In genomic region chr2:43059183-43059897, GRCh38 we compare ENCODE assay signal across 8 cellular contexts.
DNase-seq lines count a peak whose midpoint lies in the region; FAIRE-seq and TF ChIP-seq lines count a peak whose summit lies in the region.

No MANE protein-coding gene starts in this region.

- peak; percentile 94 for FAIRE-seq in H54 (lab: Jason Lieb, UNC)

- DNase-seq in C1 segment of cervical spinal cord (lab: John Stamatoyannopoulos, UW) = peak in 12 of 14 donors; percentile 30 to 81 (median 64)
- DNase-seq in H54 (ENCODE audit: insufficient read length, low spot score) = peak; percentile 87
- DNase-seq in NCI-H2081 treated with DMSO at 0.1 percent for 48 hours (lab: John Stamatoyannopoulos, UW) = peak; percentile 39
- DNase-seq in activated CD4-positive, alpha-beta T cell treated with anti-CD3 and anti-CD28 coated beads, Interleukin-2, amount 50 U/mL, for 48 hours = peak; percentile 69 to 80
- DNase-seq in dermis blood vessel endothelial cell = peak; percentile 71
- peak; percentile 67 for DNase-seq in middle frontal gyrus (ENCODE audit: extremely low spot score, low spot score)
- DNase-seq in stimulated activated naive CD4-positive, alpha-beta T cell treated with Interleukin-2 at 50 U/mL for 16 hours (lab: John Stamatoyannopoulos, UW) = peak; percentile 49
- DNase-seq in COLO668 (lab: John Stamatoyannopoulos, UW; ENCODE audit: unreplicated experiment) = no peak

- TF ChIP-seq POLR2A in H54 (IDR thresholded peaks at IDR 0.05; ENCODE audit: low read depth, low read length) = no peak
